Comparison of ENCODE assay signal across 6 cellular contexts in genomic region chr15:41843571-41843970, GRCh38. TPM values are rescaled to one million over a fixed set of nuclear protein-coding genes. Genes with fewer than 3 reads are reported as not detected.
"Had no signal": no experiment of that assay in that cellular context is flagged by ENCODE, and none has a peak within 500 bp of the region (broad histone marks: within the 10 kb centered on the region; RNA-seq: fewer than 3 reads in every experiment).

No MANE protein-coding gene starts in this region.

- H3K4me1 ChIP-seq: HAP-1 had no signal

- H3K4me1 Mint-ChIP-seq: IgD-negative memory B cell had no signal

- DNase-seq: GM23248, GOT3, H7, HFFc6 had no signal

- H3K9me3 ChIP-seq: HAP-1 had no signal

- H3K27me3 Mint-ChIP-seq: IgD-negative memory B cell had no signal

- H3K27ac Mint-ChIP-seq: HFFc6 had no signal

- H3K4me3 ChIP-seq: GM23248, HAP-1 had no signal

- H3K4me3 Mint-ChIP-seq: HFFc6, IgD-negative memory B cell had no signal

- H3K9ac ChIP-seq: GM23248 had no signal

- H2AFZ ChIP-seq: GM23248 had no signal

- H3K36me3 ChIP-seq: HAP-1 had no signal

- H3K9me3 Mint-ChIP-seq: HFFc6, IgD-negative memory B cell had no signal

- H3K27ac ChIP-seq: GM23248 had no signal

RNA-seq across cellular contexts. Expression of gene SPTBN5, which starts 50.3 kb away (rescaled TPM):
- polyA plus RNA-seq: IgD-negative memory B cell had no signal
